Comparison of ENCODE assay signal across 8 cellular contexts in genomic region chr17:80147035-80147939, GRCh38. TPM values are rescaled to one million over a fixed set of nuclear protein-coding genes. Genes with fewer than 3 reads are reported as not detected.
DNase-seq lines count a peak whose midpoint lies in the region; FAIRE-seq and TF ChIP-seq lines count a peak whose summit lies in the region.

Gene EIF4A3 (minus strand): TSS chr17:80147128. CDS start chr17:80146961, 167 bp downstream.

- no peak within 1 kb of the TSS for H4K91ac ChIP-seq in neuronal stem cell (ENCODE audit: low read depth, low read length, poor library complexity)

- H3K27me3 ChIP-seq in neuronal stem cell (ENCODE audit: control insufficient read depth in 3 of 3, insufficient read depth in 3 of 3, low read depth in 1 of 3, low read length in 3 of 3), result no peaks in the 10 kb centered on the region

- peak within 1 kb of the TSS; percentile 98 for H3K4me3 Mint-ChIP-seq in activated naive CD4-positive, alpha-beta T cell treated with anti-CD3 and anti-CD28 coated beads, Interleukin-2, amount 10 ng/mL, durations not matched to agents 7 days and 5 days

- FAIRE-seq in frontal cortex (lab: Jason Lieb, UNC), result peak; percentile 45

- H3K4me1 ChIP-seq in neuronal stem cell (ENCODE audit: control insufficient read depth in 2 of 2, insufficient read depth in 1 of 2, low read depth in 1 of 2, low read length in 2 of 2), result peaks cover 10 to 24% of the 10 kb centered on the region in 2 donors

- peaks cover 13% of the 10 kb centered on the region for H3K9me3 Mint-ChIP-seq in activated naive CD4-positive, alpha-beta T cell treated with anti-CD3 and anti-CD28 coated beads, Interleukin-2, amount 10 ng/mL, durations not matched to agents 7 days and 5 days

- peak within 1 kb of the TSS; percentile 95 for H2AFZ ChIP-seq in neuronal stem cell (ENCODE audit: low read length)

- peak within 1 kb of the TSS; percentile 17 for H2BK120ac ChIP-seq in neuronal stem cell (ENCODE audit: low read depth, low read length)

- peak within 1 kb of the TSS; percentile 98 for H3K9ac ChIP-seq in SK-N-MC (ENCODE audit: insufficient read length)
- peak within 1 kb of the TSS; percentile 97 for H3K9ac ChIP-seq in neuronal stem cell (ENCODE audit: low read depth, low read length, poor library complexity)

- no peaks in the 10 kb centered on the region for H3K27me3 Mint-ChIP-seq in activated naive CD4-positive, alpha-beta T cell treated with anti-CD3 and anti-CD28 coated beads, Interleukin-2, amount 10 ng/mL, durations not matched to agents 7 days and 5 days

- peak within 1 kb of the TSS; percentile 98 for H3K27ac Mint-ChIP-seq in activated naive CD4-positive, alpha-beta T cell treated with anti-CD3 and anti-CD28 coated beads, Interleukin-2, amount 10 ng/mL, durations not matched to agents 7 days and 5 days

- no peak within 1 kb of the TSS for H3K4ac ChIP-seq in neuronal stem cell (ENCODE audit: low read length)

- peaks cover 31% of the 10 kb centered on the region for H3K36me3 ChIP-seq in SK-N-MC (ENCODE audit: insufficient read depth, low read length)
- peaks cover 8 to 34% of the 10 kb centered on the region in 2 donors for H3K36me3 ChIP-seq in neuronal stem cell (replicated peaks in 1 of 2; ENCODE audit: control insufficient read depth in 2 of 2, insufficient read depth in 2 of 2, low read length in 2 of 2)

- H3K18ac ChIP-seq in neuronal stem cell (ENCODE audit: low read length), result peak within 1 kb of the TSS; percentile 91

- H3K4me3 ChIP-seq in HFF-Myc (replicated peaks; ENCODE audit: low read depth, low read length) (peak within 1 kb of the TSS; percentile 86), NB4 (ENCODE audit: low read depth, low read length) (peak within 1 kb of the TSS; percentile 89), SK-N-MC (peak within 1 kb of the TSS; percentile 99), neuronal stem cell (ENCODE audit: low read length in 2 of 2) (peak within 1 kb of the TSS; percentile 93 to 99)

- no peaks in the 10 kb centered on the region for H3K9me3 ChIP-seq in SK-N-MC (ENCODE audit: low read depth, low read length)
- no peaks in the 10 kb centered on the region for H3K9me3 ChIP-seq in neuronal stem cell (replicated peaks in 1 of 2; ENCODE audit: control insufficient read depth in 2 of 2, insufficient read depth in 1 of 2, low read depth in 1 of 2, low read length in 2 of 2)

- no peak within 1 kb of the TSS for H4K8ac ChIP-seq in neuronal stem cell (ENCODE audit: low read depth, low read length)

- no CpG with 5 or more reads among the region's 97 CpGs for WGBS in neuronal stem cell (ENCODE audit: extremely low coverage in 2 of 2, insufficient read length in 2 of 2, insufficient replicate concordance in 1 of 2), 2 donors

- TF ChIP-seq CTCF in HFF-Myc (IDR thresholded peaks at IDR 0.05; ENCODE audit: low read depth, low read length, missing control alignments) (no peak), NB4 (IDR thresholded peaks at IDR 0.05; ENCODE audit: low read depth, low read length) (no peak), subcutaneous adipose tissue (IDR thresholded peaks at IDR 0.05; ENCODE audit: low read depth) (no peak)

- H2AK5ac ChIP-seq in neuronal stem cell (ENCODE audit: low read depth, low read length), result peak within 1 kb of the TSS; percentile 34

- peak within 1 kb of the TSS; percentile 30 for H2BK5ac ChIP-seq in neuronal stem cell (ENCODE audit: low read length)

- TF ChIP-seq POLR2A in NB4 (IDR thresholded peaks at IDR 0.05; ENCODE audit: extremely low read depth, insufficient read length), result peak; percentile 62

- peak within 1 kb of the TSS; percentile 74 for H3K4me2 ChIP-seq in neuronal stem cell (ENCODE audit: insufficient read depth, low read length, poor library complexity, severe bottlenecking)

- H3K14ac ChIP-seq in neuronal stem cell (ENCODE audit: low read length), result no peak within 1 kb of the TSS

- no peak within 1 kb of the TSS for H2BK15ac ChIP-seq in neuronal stem cell (ENCODE audit: low read length)

- H3K36me3 Mint-ChIP-seq in activated naive CD4-positive, alpha-beta T cell treated with anti-CD3 and anti-CD28 coated beads, Interleukin-2, amount 10 ng/mL, durations not matched to agents 7 days and 5 days, result peaks cover 23% of the 10 kb centered on the region

- H3K4me1 Mint-ChIP-seq in activated naive CD4-positive, alpha-beta T cell treated with anti-CD3 and anti-CD28 coated beads, Interleukin-2, amount 10 ng/mL, durations not matched to agents 7 days and 5 days, result peaks cover 51% of the 10 kb centered on the region

- H2BK12ac ChIP-seq in neuronal stem cell (ENCODE audit: low read length), result no peak within 1 kb of the TSS

- peak; percentile 99 for DNase-seq in GM03348 (ENCODE audit: low spot score)
- peak; percentile 97 for DNase-seq in HFF-Myc (ENCODE audit: extremely low read depth, low read depth)
- peak; percentile 99 for DNase-seq in NB4 (ENCODE audit: low read depth)
- peak; percentile 98 for DNase-seq in SK-N-MC (ENCODE audit: low read depth, low spot score)
- peak; percentile 99 for DNase-seq in activated naive CD4-positive, alpha-beta T cell treated with anti-CD3 and anti-CD28 coated beads, Interleukin-2, amount 10 ng/mL, durations not matched to agents 7 days and 5 days
- peak; percentile 99 for DNase-seq in frontal cortex (ENCODE audit: low spot score in 2 of 2)
- DNase-seq in neuronal stem cell (ENCODE audit: low spot score), result peak; percentile 98

- H3K27ac ChIP-seq in SK-N-MC, result peak within 1 kb of the TSS; percentile 78; the same call in 1 of the 2 replicates
- peak within 1 kb of the TSS; percentile 62 for H3K27ac ChIP-seq in neuronal stem cell (replicated peaks; ENCODE audit: low read length)

- peak within 1 kb of the TSS; percentile 49 for H3K23ac ChIP-seq in neuronal stem cell (ENCODE audit: low read depth, low read length, poor library complexity)

- peaks cover 9% of the 10 kb centered on the region for H3K79me1 ChIP-seq in neuronal stem cell (ENCODE audit: low read depth, low read length)

- CTCF ChIA-PET in activated naive CD4-positive, alpha-beta T cell treated with anti-CD3 and anti-CD28 coated beads, Interleukin-2, amount 10 ng/mL, durations not matched to agents 7 days and 5 days (lab: Charles Lee), result no interaction called here

RNA-seq across cellular contexts. Expression of gene EIF4A3, which starts in this region (rescaled TPM):
- 79.9 TPM for total RNA-seq in frontal cortex
- polyA plus RNA-seq in neuronal stem cell (2013, experiment 1 of 2), result 66.1 TPM
- 64.7 TPM for polyA plus RNA-seq in neuronal stem cell (2013, experiment 2 of 2)
- total RNA-seq in subcutaneous adipose tissue, result 10 to 100 TPM; 35.8 to 54.0 (median 45.7) TPM

Comparison
In these comparisons a context has a peak if more than half of its experiments do, and no peak if none do; other contexts are left out.
1. Peak in every context shown above with its lines: DNase-seq, H3K4me3 ChIP-seq and H3K27ac ChIP-seq.